32 cellular contexts compared by ENCODE assay signal in the genomic region with DNA sequence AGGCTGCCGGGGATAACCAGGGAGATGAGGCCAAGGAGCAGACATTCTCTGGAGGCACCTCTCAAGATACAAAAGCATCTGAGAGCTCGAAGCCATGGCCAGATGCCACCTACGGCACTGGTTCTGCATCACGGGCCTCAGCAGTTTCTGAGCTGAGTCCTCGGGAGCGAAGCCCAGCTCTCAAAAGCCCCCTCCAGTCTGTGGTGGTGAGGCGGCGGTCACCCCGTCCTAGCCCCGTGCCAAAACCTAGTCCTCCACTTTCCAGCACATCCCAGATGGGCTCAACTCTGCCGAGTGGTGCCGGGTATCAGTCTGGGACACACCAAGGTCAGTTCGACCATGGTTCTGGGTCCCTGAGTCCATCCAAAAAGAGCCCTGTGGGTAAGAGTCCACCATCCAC. TPM values are rescaled to one million over a fixed set of nuclear protein-coding genes. Genes with fewer than 3 reads are reported as not detected.
DNase-seq lines count a peak whose midpoint lies in the region; ATAC-seq and TF ChIP-seq lines count a peak whose summit lies in the region.
"Had no signal": no experiment of that assay in that cellular context is flagged by ENCODE, and none has a peak within 500 bp of the region (broad histone marks: within the 10 kb centered on the region; RNA-seq: fewer than 3 reads in every experiment).

No MANE protein-coding gene starts in this region.

- H3K27ac Mint-ChIP-seq in activated T-cell treated with anti-CD3 and anti-CD28 coated beads, Interleukin-2, amount 50 U/mL, for 24 hours = peak overlapping the region; percentile 87
- H3K27ac Mint-ChIP-seq in Caco-2 (ENCODE audit: unreplicated experiment) (no peak overlapping the region), progenitor cell of endocrine pancreas (peak overlapping the region; percentile 69), immature natural killer cell (peak overlapping the region in 1 of 6 donors; percentile 43)
- H3K27ac Mint-ChIP-seq in activated naive CD8-positive, alpha-beta T cell = peak overlapping the region; percentile 69
- H3K27ac Mint-ChIP-seq: CD8-positive, alpha-beta T cell had no signal

- no peak overlapping the region for H3K4me3 ChIP-seq in Caco-2 (ENCODE audit: low read depth, low read length)
- H3K4me3 ChIP-seq: A549, heart left ventricle, right lobe of liver, transverse colon had no signal

- H3K27me3 ChIP-seq in Caco-2 (replicated peaks; ENCODE audit: control insufficient read depth, insufficient read depth, low read length) = no peaks in the 10 kb centered on the region
- H3K27me3 ChIP-seq: heart left ventricle, right lobe of liver, transverse colon had no signal

- intact Hi-C loops in Caco-2 (cut with micrococcal nuclease; ENCODE audit: unreplicated experiment) = no loop called here

- peaks cover 97% of the 10 kb centered on the region for H3K36me3 Mint-ChIP-seq in activated T-cell treated with anti-CD3 and anti-CD28 coated beads, Interleukin-2, amount 50 U/mL, for 24 hours (ENCODE audit: low read depth)
- H3K36me3 Mint-ChIP-seq in Caco-2 (ENCODE audit: insufficient read depth, unreplicated experiment) (peaks cover 82% of the 10 kb centered on the region), progenitor cell of endocrine pancreas (ENCODE audit: insufficient read depth) (peaks cover 32% of the 10 kb centered on the region), immature natural killer cell (peaks cover 15 to 58% (median 16%) of the 10 kb centered on the region in 3 donors)
- peaks cover 8% of the 10 kb centered on the region for H3K36me3 Mint-ChIP-seq in activated naive CD8-positive, alpha-beta T cell

- TSS peak; percentile 59 for BruUV-seq in Caco-2 (replicated peaks; lab: Mats Ljungman, UMichigan)

- H3K9me3 ChIP-seq in Caco-2 = no peaks in the 10 kb centered on the region
- H3K9me3 ChIP-seq: A549, heart left ventricle, right lobe of liver, SK-N-SH, transverse colon had no signal

- POLR2A ChIA-PET in Caco-2 (lab: Charles Lee) = no interaction called here

- DNase-seq in activated T-cell treated with anti-CD3 and anti-CD28 coated beads, Interleukin-2, amount 50 U/mL, for 24 hours = no peak
- DNase-seq in activated T-cell treated with anti-CD3 and anti-CD28 coated beads for 4 hours (no peak), Caco-2 (no peak), progenitor cell of endocrine pancreas (ENCODE audit: low spot score, unreplicated experiment) (no peak), immature natural killer cell (no peak)
- DNase-seq: activated naive CD4-positive, alpha-beta T cell treated with anti-CD3 and anti-CD28 coated beads, Interleukin-2, amount 10 ng/mL, durations not matched to agents 7 days and 5 days; activated T-cell treated with anti-CD3 and anti-CD28 coated beads, Interleukin-2, amount 50 U/mL, for 1 hour; CD8-positive, alpha-beta T cell; central memory CD4-positive, alpha-beta T cell; cortex of kidney; DMS 273 treated with DMSO at 0.1 percent for 48 hours; effector memory CD8-positive, alpha-beta T cell; EL; erythroblast; H9; heart left ventricle; midbrain; naive B cell; NCI-H1417; NCI-H2029 treated with DMSO at 0.1 percent for 48 hours; NCI-H526; right lobe of liver; SK-N-SH; stimulated activated CD4-positive, alpha-beta T cell treated with anti-CD3 and anti-CD28 coated beads, Interleukin-12 subunit alpha, Interleukin-12 subunit beta, amount 100 ng/mL, for 4 hours; stimulated activated CD4-positive, alpha-beta T cell treated with anti-CD3 and anti-CD28 coated beads, Interleukin-2, amount 100 ng/mL, for 48 hours; transverse colon had no signal

- no peaks in the 10 kb centered on the region for H3K27me3 Mint-ChIP-seq in activated T-cell treated with anti-CD3 and anti-CD28 coated beads, Interleukin-2, amount 50 U/mL, for 24 hours
- H3K27me3 Mint-ChIP-seq in Caco-2 (ENCODE audit: insufficient read depth, unreplicated experiment) (no peaks in the 10 kb centered on the region), progenitor cell of endocrine pancreas (no peaks in the 10 kb centered on the region), immature natural killer cell (ENCODE audit: low read depth in 3 of 3) (peaks cover 0 to 2% (median 0%) of the 10 kb centered on the region in 3 donors)
- no peaks in the 10 kb centered on the region for H3K27me3 Mint-ChIP-seq in activated naive CD8-positive, alpha-beta T cell
- H3K27me3 Mint-ChIP-seq: activated naive CD4-positive, alpha-beta T cell treated with anti-CD3 and anti-CD28 coated beads, Interleukin-2, amount 10 ng/mL, durations not matched to agents 7 days and 5 days; effector memory CD8-positive, alpha-beta T cell; naive B cell had no signal

- no peaks in the 10 kb centered on the region for H3K36me3 ChIP-seq in Caco-2 (ENCODE audit: control insufficient read depth, insufficient read depth, low read length)

- H3K9me3 Mint-ChIP-seq in activated T-cell treated with anti-CD3 and anti-CD28 coated beads, Interleukin-2, amount 50 U/mL, for 24 hours = no peaks in the 10 kb centered on the region
- no peaks in the 10 kb centered on the region for H3K9me3 Mint-ChIP-seq in Caco-2 (ENCODE audit: unreplicated experiment)
- H3K9me3 Mint-ChIP-seq in activated naive CD8-positive, alpha-beta T cell (ENCODE audit: low read depth) = no peaks in the 10 kb centered on the region
- H3K9me3 Mint-ChIP-seq in progenitor cell of endocrine pancreas (ENCODE audit: low read depth) = no peaks in the 10 kb centered on the region
- no peaks in the 10 kb centered on the region for H3K9me3 Mint-ChIP-seq in immature natural killer cell
- H3K9me3 Mint-ChIP-seq: activated naive CD4-positive, alpha-beta T cell treated with anti-CD3 and anti-CD28 coated beads, Interleukin-2, amount 10 ng/mL, durations not matched to agents 7 days and 5 days; CD8-positive, alpha-beta T cell; effector memory CD8-positive, alpha-beta T cell; H9; naive B cell had no signal

- CTCF ChIA-PET in Caco-2 (lab: Charles Lee) = no interaction called here

- H3K4me3 Mint-ChIP-seq in activated T-cell treated with anti-CD3 and anti-CD28 coated beads, Interleukin-2, amount 50 U/mL, for 24 hours = no peak overlapping the region
- no peak overlapping the region for H3K4me3 Mint-ChIP-seq in Caco-2 (ENCODE audit: unreplicated experiment)
- H3K4me3 Mint-ChIP-seq in activated naive CD8-positive, alpha-beta T cell = no peak overlapping the region
- H3K4me3 Mint-ChIP-seq in progenitor cell of endocrine pancreas (ENCODE audit: low read depth) = no peak overlapping the region
- no peak overlapping the region for H3K4me3 Mint-ChIP-seq in immature natural killer cell
- H3K4me3 Mint-ChIP-seq: activated naive CD4-positive, alpha-beta T cell treated with anti-CD3 and anti-CD28 coated beads, Interleukin-2, amount 10 ng/mL, durations not matched to agents 7 days and 5 days; CD8-positive, alpha-beta T cell; effector memory CD8-positive, alpha-beta T cell; H9; naive B cell had no signal

- H3K4me1 Mint-ChIP-seq in activated T-cell treated with anti-CD3 and anti-CD28 coated beads, Interleukin-2, amount 50 U/mL, for 24 hours (ENCODE audit: low read depth) = peaks cover 38% of the 10 kb centered on the region
- H3K4me1 Mint-ChIP-seq in Caco-2 (ENCODE audit: low read depth, unreplicated experiment) = no peaks in the 10 kb centered on the region
- peaks cover 26% of the 10 kb centered on the region for H3K4me1 Mint-ChIP-seq in activated naive CD8-positive, alpha-beta T cell (ENCODE audit: low read depth)
- H3K4me1 Mint-ChIP-seq in progenitor cell of endocrine pancreas (ENCODE audit: low read depth) = peaks cover 4% of the 10 kb centered on the region
- peaks cover 10 to 25% of the 10 kb centered on the region in 2 donors for H3K4me1 Mint-ChIP-seq in immature natural killer cell
- H3K4me1 Mint-ChIP-seq: H9 had no signal

- ATAC-seq in HG03439 (IDR thresholded peaks at IDR 0.05; ENCODE audit: unreplicated experiment) (no peak), GM18502 (IDR thresholded peaks at IDR 0.05; ENCODE audit: poor library complexity, unreplicated experiment) (no peak)
- ATAC-seq: A549; activated CD4-positive, CD25-positive, alpha-beta regulatory T cell treated with anti-CD3 and anti-CD28 coated beads, Interleukin-2, amount 50 U/mL, for 24 hours; CD8-positive, alpha-beta T cell; effector memory CD8-positive, alpha-beta T cell; Right ventricle myocardium inferior had no signal

- no peaks in the 10 kb centered on the region for H3K4me1 ChIP-seq in Caco-2

- no peak for TF ChIP-seq CTCF in Caco-2 (IDR thresholded peaks at IDR 0.05; ENCODE audit: insufficient read depth in 1 of 2, low read depth in 1 of 2, low read length in 1 of 2, severe bottlenecking in 1 of 2, unreplicated experiment in 1 of 2)
- TF ChIP-seq CTCF in progenitor cell of endocrine pancreas (IDR thresholded peaks at IDR 0.05; ENCODE audit: unreplicated experiment) = no peak

RNA-seq across cellular contexts. Expression of gene SH3D21, which starts 19.4 kb away (rescaled TPM):
- total RNA-seq in Caco-2 (2022) (12.1 and 12.4 TPM in 2 replicates), progenitor cell of endocrine pancreas (10.6 and 11.0 TPM in 2 replicates)
- polyA plus RNA-seq in immature natural killer cell = under 1 TPM in 2 of 3 donors, not detected in 1; 0.26 to 0.96 TPM

RNA-seq across cellular contexts. Expression of gene EVA1B, which starts 36.6 kb away (rescaled TPM):
- total RNA-seq in Caco-2 (2022) (4.1 and 5.5 TPM in 2 replicates), progenitor cell of endocrine pancreas (11.8 and 14.1 TPM in 2 replicates)
- polyA plus RNA-seq in immature natural killer cell = 10 to 100 TPM in 2 of 3 donors, 1 to 10 TPM in 1; 8.8 to 29.2 (median 11.1) TPM
